ENCODE assay signal across 8 cellular contexts in genomic region chr7:101542527-101543241, GRCh38.
DNase-seq lines count a peak whose midpoint lies in the region; ATAC-seq and TF ChIP-seq lines count a peak whose summit lies in the region.

No MANE protein-coding gene starts in this region.

- H3K4me3 ChIP-seq in GM12864 (ENCODE audit: low read depth, low read length), result no peak overlapping the region
- H3K4me3 ChIP-seq in breast epithelium, result no peak overlapping the region

- no peak overlapping the region for H3K27ac ChIP-seq in breast epithelium

- intact Hi-C loops in breast epithelium (cut with DNase I; ENCODE audit: low total_unique reads), result loop anchor here (10.0 kb wide), 1 partner anchor 732 kb away; no protein-coding TSS in a partner anchor

- TF ChIP-seq POLR2A in breast epithelium (IDR thresholded peaks at IDR 0.05), result no peak

- H3K9me3 Mint-ChIP-seq in WTC11, result no peaks in the 10 kb centered on the region

- H3K4me1 Mint-ChIP-seq in WTC11, result peaks cover 4% of the 10 kb centered on the region; the same call in 1 of the 2 replicates

- DNase-seq in GM12864 (ENCODE audit: low read depth) (peak; percentile 15), NCI-H1417 (lab: John Stamatoyannopoulos, UW) (peak; percentile 65 to 88 (median 66)), WTC11 (ENCODE audit: low spot score) (peak; percentile 95), breast epithelium (ENCODE audit: low spot score in 2 of 2) (peak; percentile 51 to 71), left lobe of liver (ENCODE audit: low spot score) (peak; percentile 74), cortex of kidney (lab: John Stamatoyannopoulos, UW) (no peak)
- DNase-seq in stimulated activated CD4-positive, alpha-beta T cell treated with anti-CD3 and anti-CD28 coated beads, TNF-alpha, amount 100 ng/mL, for 1 hour (ENCODE audit: low read depth in 3 of 3, low spot score in 1 of 3), result peak; percentile 28 to 72 (median 49)

- POLR2A ChIA-PET in WTC11 (lab: Charles Lee), result no interaction called here

- peak; percentile 91 for TF ChIP-seq CTCF in GM12864 (IDR thresholded peaks at IDR 0.05; ENCODE audit: low read depth, low read length, missing control alignments)
- peak; percentile 96 for TF ChIP-seq CTCF in WTC11 (IDR thresholded peaks at IDR 0.05)
- TF ChIP-seq CTCF in breast epithelium (IDR thresholded peaks at IDR 0.05), result peak; percentile 84 to 89 (median 89)

- H3K9me3 ChIP-seq in breast epithelium, result no peaks in the 10 kb centered on the region

- H3K4me1 ChIP-seq in breast epithelium, result no peaks in the 10 kb centered on the region

- CTCF ChIA-PET in WTC11 (lab: Charles Lee), result interaction anchor here (0.5 to 2.4 kb wide), 55 partner anchors 11 to 779 kb away, joined by 3 to 19 read pairs (median 4); no protein-coding TSS in a partner anchor

- H3K36me3 Mint-ChIP-seq in WTC11, result peaks cover 8% of the 10 kb centered on the region

- no peaks in the 10 kb centered on the region for H3K36me3 ChIP-seq in breast epithelium

- H3K27me3 ChIP-seq in breast epithelium, result peaks cover 0 to 8% of the 10 kb centered on the region in 2 donors

- H3K27me3 Mint-ChIP-seq in WTC11 (ENCODE audit: low read depth), result no peaks in the 10 kb centered on the region

- ATAC-seq in WTC11 (peak; percentile 69), left lobe of liver (peak; percentile 70), GM21528 (IDR thresholded peaks at IDR 0.05; ENCODE audit: low FRiP score, unreplicated experiment) (no peak)

- no peak overlapping the region for H3K4me3 Mint-ChIP-seq in WTC11

- no peak overlapping the region; the same call in 1 of the 2 replicates for H3K27ac Mint-ChIP-seq in WTC11

TF ChIP-seq in WTC11, 78 proteins besides CTCF, POLR2A, EP300 and RAD21:
- TF ChIP-seq ZNF423 (CRISPR knock-in tag; IDR thresholded peaks at IDR 0.05), result no peak
- TF ChIP-seq MAX (CRISPR knock-in tag; IDR thresholded peaks at IDR 0.05), result 0 out of 2 replicates have a peak, but pooled peaks have one; percentile 39
TF ChIP-seq in WTC11: peak in this region for 1.
